1 cellular context compared by ENCODE assay signal in the genomic region with DNA sequence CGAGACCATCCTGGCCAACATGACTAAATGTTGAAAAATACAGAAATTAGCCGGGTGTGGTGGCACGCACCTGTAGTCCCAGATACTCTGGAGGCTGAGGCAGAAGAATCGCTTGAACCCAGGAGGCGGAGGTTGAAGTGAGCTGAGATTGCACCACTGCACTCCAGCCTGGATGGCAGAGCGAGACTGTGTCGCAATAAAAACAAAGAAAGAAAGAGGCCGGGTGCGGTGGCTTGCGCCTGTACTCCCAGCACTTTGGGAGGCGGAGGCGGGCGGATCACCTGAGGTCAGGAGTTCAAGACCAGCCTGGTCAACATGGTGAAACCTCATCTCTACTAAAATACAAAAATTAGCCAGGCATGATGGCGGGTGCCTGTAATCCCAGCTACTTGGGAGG.
TF ChIP-seq lines count a peak whose summit lies in the region.

No MANE protein-coding gene starts in this region.

TF ChIP-seq in IMR-90, 13 proteins besides CTCF, POLR2A, EP300 and RAD21:
- 0 out of 2 replicates have a peak, but pooled peaks have one; percentile 27 for TF ChIP-seq CEBPB (IDR thresholded peaks at IDR 0.05; ENCODE audit: low read depth, low read length)
